In the genomic region with DNA sequence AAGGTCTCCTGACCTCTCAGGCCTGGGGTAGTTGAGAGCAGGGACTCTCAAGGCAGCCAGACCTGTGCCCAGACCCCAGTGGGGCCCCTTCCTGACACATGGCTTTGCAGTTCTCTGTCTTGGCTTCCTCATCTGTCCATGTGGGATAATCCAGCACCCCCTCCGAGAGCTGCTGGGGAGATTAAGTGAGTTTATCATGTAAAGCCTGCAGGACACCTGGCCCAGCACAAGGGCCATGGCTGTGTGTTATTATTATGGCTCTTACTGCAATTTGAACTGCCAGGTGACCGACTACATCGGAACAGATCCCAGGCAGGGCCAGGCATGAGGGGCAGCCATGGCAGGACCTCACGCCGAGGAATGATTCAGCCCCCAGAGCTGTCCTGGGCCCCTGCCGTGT, we compare ENCODE assay signal across 2 cellular contexts.
TF ChIP-seq lines count a peak whose summit lies in the region.

No MANE protein-coding gene starts in this region.

TF ChIP-seq in IMR-90, 13 proteins besides CTCF, POLR2A, EP300 and RAD21:
- no peak for TF ChIP-seq NFE2L2 (IDR thresholded peaks at IDR 0.05; ENCODE audit: low read depth, low read length)
- TF ChIP-seq BHLHE40 (IDR thresholded peaks at IDR 0.05; ENCODE audit: low read depth, low read length): no peak
- TF ChIP-seq MXI1 (IDR thresholded peaks at IDR 0.05; ENCODE audit: borderline replicate concordance, low read depth, low read length): no peak
- TF ChIP-seq CHD1 (IDR thresholded peaks at IDR 0.05; ENCODE audit: low read depth, low read length): no peak
- no peak for TF ChIP-seq RFX5 (IDR thresholded peaks at IDR 0.05; ENCODE audit: low read depth, low read length)
- TF ChIP-seq MAFK (IDR thresholded peaks at IDR 0.05; ENCODE audit: low read depth, low read length): no peak
- TF ChIP-seq FOS (IDR thresholded peaks at IDR 0.05; ENCODE audit: low read depth, low read length): no peak
- TF ChIP-seq, protein P1, sequence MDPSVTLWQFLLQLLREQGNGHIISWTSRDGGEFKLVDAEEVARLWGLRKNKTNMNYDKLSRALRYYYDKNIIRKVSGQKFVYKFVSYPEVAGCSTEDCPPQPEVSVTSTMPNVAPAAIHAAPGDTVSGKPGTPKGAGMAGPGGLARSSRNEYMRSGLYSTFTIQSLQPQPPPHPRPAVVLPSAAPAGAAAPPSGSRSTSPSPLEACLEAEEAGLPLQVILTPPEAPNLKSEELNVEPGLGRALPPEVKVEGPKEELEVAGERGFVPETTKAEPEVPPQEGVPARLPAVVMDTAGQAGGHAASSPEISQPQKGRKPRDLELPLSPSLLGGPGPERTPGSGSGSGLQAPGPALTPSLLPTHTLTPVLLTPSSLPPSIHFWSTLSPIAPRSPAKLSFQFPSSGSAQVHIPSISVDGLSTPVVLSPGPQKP (IDR thresholded peaks at IDR 0.05; ENCODE audit: borderline replicate concordance, low read depth, low read length): no peak
- no peak for TF ChIP-seq MAZ (IDR thresholded peaks at IDR 0.05; ENCODE audit: borderline replicate concordance, low read depth, low read length)
- no peak for TF ChIP-seq SMC3 (IDR thresholded peaks at IDR 0.05; ENCODE audit: low read depth, low read length)
- no peak for TF ChIP-seq CEBPB (IDR thresholded peaks at IDR 0.05; ENCODE audit: low read depth, low read length)
- TF ChIP-seq RCOR1 (IDR thresholded peaks at IDR 0.05; ENCODE audit: insufficient replicate concordance, low read length): no peak
- TF ChIP-seq, protein P2, sequence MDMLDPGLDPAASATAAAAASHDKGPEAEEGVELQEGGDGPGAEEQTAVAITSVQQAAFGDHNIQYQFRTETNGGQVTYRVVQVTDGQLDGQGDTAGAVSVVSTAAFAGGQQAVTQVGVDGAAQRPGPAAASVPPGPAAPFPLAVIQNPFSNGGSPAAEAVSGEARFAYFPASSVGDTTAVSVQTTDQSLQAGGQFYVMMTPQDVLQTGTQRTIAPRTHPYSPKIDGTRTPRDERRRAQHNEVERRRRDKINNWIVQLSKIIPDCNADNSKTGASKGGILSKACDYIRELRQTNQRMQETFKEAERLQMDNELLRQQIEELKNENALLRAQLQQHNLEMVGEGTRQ (IDR thresholded peaks at IDR 0.05; ENCODE audit: low read depth, low read length): no peak

TF ChIP-seq in SK-N-SH, 30 proteins besides CTCF, POLR2A, EP300 and RAD21:
- no peak for TF ChIP-seq POLR2AphosphoS5 (IDR thresholded peaks at IDR 0.05; ENCODE audit: low read depth, low read length)
- no peak for TF ChIP-seq GABPA (IDR thresholded peaks at IDR 0.05; ENCODE audit: low read depth)
- TF ChIP-seq RCOR1 (IDR thresholded peaks at IDR 0.05; ENCODE audit: low read length): no peak
- no peak for TF ChIP-seq FOXJ3 (CRISPR knock-in tag; IDR thresholded peaks at IDR 0.05)
- TF ChIP-seq, protein P2 (IDR thresholded peaks at IDR 0.05; ENCODE audit: borderline replicate concordance, low read depth, low read length): no peak
- no peak for TF ChIP-seq TCF12 (IDR thresholded peaks at IDR 0.05)
- no peak for TF ChIP-seq TEAD4 (IDR thresholded peaks at IDR 0.05; ENCODE audit: borderline replicate concordance, insufficient read depth)
- TF ChIP-seq FOXM1 (IDR thresholded peaks at IDR 0.05; ENCODE audit: low read depth): no peak
- TF ChIP-seq MXI1 (IDR thresholded peaks at IDR 0.05; ENCODE audit: low read depth, low read length): no peak
- TF ChIP-seq SMC3 (IDR thresholded peaks at IDR 0.05; ENCODE audit: low read depth, low read length): no peak
- TF ChIP-seq PBX3 (IDR thresholded peaks at IDR 0.05): no peak
- no peak for TF ChIP-seq MEF2A (IDR thresholded peaks at IDR 0.05; ENCODE audit: borderline replicate concordance, low read depth)
- TF ChIP-seq, protein P3, sequence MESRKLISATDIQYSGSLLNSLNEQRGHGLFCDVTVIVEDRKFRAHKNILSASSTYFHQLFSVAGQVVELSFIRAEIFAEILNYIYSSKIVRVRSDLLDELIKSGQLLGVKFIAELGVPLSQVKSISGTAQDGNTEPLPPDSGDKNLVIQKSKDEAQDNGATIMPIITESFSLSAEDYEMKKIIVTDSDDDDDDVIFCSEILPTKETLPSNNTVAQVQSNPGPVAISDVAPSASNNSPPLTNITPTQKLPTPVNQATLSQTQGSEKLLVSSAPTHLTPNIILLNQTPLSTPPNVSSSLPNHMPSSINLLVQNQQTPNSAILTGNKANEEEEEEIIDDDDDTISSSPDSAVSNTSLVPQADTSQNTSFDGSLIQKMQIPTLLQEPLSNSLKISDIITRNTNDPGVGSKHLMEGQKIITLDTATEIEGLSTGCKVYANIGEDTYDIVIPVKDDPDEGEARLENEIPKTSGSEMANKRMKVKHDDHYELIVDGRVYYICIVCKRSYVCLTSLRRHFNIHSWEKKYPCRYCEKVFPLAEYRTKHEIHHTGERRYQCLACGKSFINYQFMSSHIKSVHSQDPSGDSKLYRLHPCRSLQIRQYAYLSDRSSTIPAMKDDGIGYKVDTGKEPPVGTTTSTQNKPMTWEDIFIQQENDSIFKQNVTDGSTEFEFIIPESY (IDR thresholded peaks at IDR 0.05; ENCODE audit: borderline replicate concordance, low read depth): no peak
